ENCODE assay signal across 8 cellular contexts in genomic region chrX:132489256-132490085, GRCh38. TPM values are rescaled to one million over a fixed set of nuclear protein-coding genes. Genes with fewer than 3 reads are reported as not detected.
DNase-seq lines count a peak whose midpoint lies in the region; ATAC-seq, FAIRE-seq and TF ChIP-seq lines count a peak whose summit lies in the region.

No MANE protein-coding gene starts in this region.

- H3K36me3 Mint-ChIP-seq in T-helper 2 cell treated with Interferon-gamma antibody and Interleukin-4, amounts not matched to agents 5 μg/mL and 100 μg/mL, for 36 hours (ENCODE audit: low read depth), result peaks cover 2% of the 10 kb centered on the region

- H3K4me3 ChIP-seq in HAP-1, result peak overlapping the region; percentile 45
- peak overlapping the region; percentile 57 for H3K4me3 ChIP-seq in MG63
- H3K4me3 ChIP-seq in brain microvascular endothelial cell (ENCODE audit: low read depth, low read length), result peak overlapping the region; percentile 64
- peak overlapping the region; percentile 63 to 64 for H3K4me3 ChIP-seq in small intestine (ENCODE audit: low read depth in 1 of 2, low read length in 2 of 2)

- H3K27ac ChIP-seq in brain microvascular endothelial cell (no peak overlapping the region), small intestine (ENCODE audit: low read depth in 1 of 2, low read length in 1 of 2) (peak overlapping the region; percentile 84 to 95)

- no peaks in the 10 kb centered on the region for H3K36me3 ChIP-seq in HAP-1 (replicated peaks)
- no peaks in the 10 kb centered on the region for H3K36me3 ChIP-seq in MG63
- H3K36me3 ChIP-seq in brain microvascular endothelial cell (replicated peaks), result no peaks in the 10 kb centered on the region
- H3K36me3 ChIP-seq in small intestine (ENCODE audit: control insufficient read depth in 2 of 2, insufficient read depth in 2 of 2, low read length in 2 of 2), result no peaks in the 10 kb centered on the region

- no peak for FAIRE-seq in small intestine (lab: Jason Lieb, UNC)

- peaks cover 5% of the 10 kb centered on the region for H3K27me3 Mint-ChIP-seq in T-helper 2 cell treated with Interferon-gamma antibody and Interleukin-4, amounts not matched to agents 5 μg/mL and 100 μg/mL, for 36 hours (ENCODE audit: low read depth)

- DNase-seq in HAP-1 (ENCODE audit: low spot score in 2 of 2) (peak; percentile 53 to 73), MG63 (peak; percentile 70), brain microvascular endothelial cell (no peak), iPS-NIHi11 (ENCODE audit: low spot score) (peak; percentile 35), small intestine (peak; percentile 77)
- peak; percentile 28 for DNase-seq in T-helper 2 cell treated with Interferon-gamma antibody and Interleukin-4, amounts not matched to agents 5 μg/mL and 100 μg/mL, for 36 hours (ENCODE audit: low spot score)

- peaks cover 22% of the 10 kb centered on the region for H3K4me1 Mint-ChIP-seq in T-helper 2 cell treated with Interferon-gamma antibody and Interleukin-4, amounts not matched to agents 5 μg/mL and 100 μg/mL, for 36 hours (ENCODE audit: low read depth)

- peaks cover 26% of the 10 kb centered on the region for H3K4me1 ChIP-seq in HAP-1
- no peaks in the 10 kb centered on the region for H3K4me1 ChIP-seq in small intestine (ENCODE audit: control insufficient read depth in 2 of 2, insufficient read depth in 1 of 2, low read depth in 1 of 2, low read length in 1 of 2)

- no peak for ATAC-seq in GM18873 (IDR thresholded peaks at IDR 0.05; ENCODE audit: low FRiP score, unreplicated experiment)

- no peaks in the 10 kb centered on the region for H3K27me3 ChIP-seq in HAP-1 (ENCODE audit: low read depth)
- H3K27me3 ChIP-seq in MG63, result no peaks in the 10 kb centered on the region
- H3K27me3 ChIP-seq in brain microvascular endothelial cell (replicated peaks), result no peaks in the 10 kb centered on the region
- H3K27me3 ChIP-seq in small intestine (ENCODE audit: control insufficient read depth in 2 of 2, insufficient read depth in 2 of 2, low read length in 2 of 2), result no peaks in the 10 kb centered on the region

- 0 to 41% (median 12%) methylated on average over 45 to 106 of the region's 106 CpGs for WGBS in small intestine, 3 donors

- in situ Hi-C loops in HAP-1 (cut with MboI; ENCODE audit: low sequenced_read_pairs), result no loop called here
- in situ Hi-C loops in brain microvascular endothelial cell (cut with HindIII; ENCODE audit: low pct_ligation_motif_present, low sequenced_read_pairs), result no loop called here

- H3K27ac Mint-ChIP-seq in T-helper 2 cell treated with Interferon-gamma antibody and Interleukin-4, amounts not matched to agents 5 μg/mL and 100 μg/mL, for 36 hours, result peak overlapping the region; percentile 94

- peak overlapping the region; percentile 95 for H3K4me3 Mint-ChIP-seq in T-helper 2 cell treated with Interferon-gamma antibody and Interleukin-4, amounts not matched to agents 5 μg/mL and 100 μg/mL, for 36 hours

- 0 out of 3 replicates have a peak, but pooled peaks have one; percentile 5 for TF ChIP-seq CTCF in GM12872 (IDR thresholded peaks at IDR 0.05; ENCODE audit: insufficient read depth, low read depth, low read length)
- TF ChIP-seq CTCF in brain microvascular endothelial cell (IDR thresholded peaks at IDR 0.05; ENCODE audit: low read depth, low read length, missing control alignments), result peak; percentile 7

- no peaks in the 10 kb centered on the region for H3K9me3 ChIP-seq in HAP-1
- no peaks in the 10 kb centered on the region for H3K9me3 ChIP-seq in MG63
- no peaks in the 10 kb centered on the region for H3K9me3 ChIP-seq in small intestine (ENCODE audit: control insufficient read depth, low read depth)

- no peaks in the 10 kb centered on the region for H3K9me3 Mint-ChIP-seq in T-helper 2 cell treated with Interferon-gamma antibody and Interleukin-4, amounts not matched to agents 5 μg/mL and 100 μg/mL, for 36 hours

RNA-seq across cellular contexts. Expression of gene MBNL3, which starts 0.6 kb away (rescaled TPM):
- total RNA-seq in MG63 (2014; rRNA removed; shearing (Covaris generic); ENCODE audit: low replicate concordance), result 0.79 and 1.4 TPM in 2 replicates
- 1 to 10 TPM; 2.7 to 5.7 (median 4.2) TPM for polyA plus RNA-seq in small intestine
